ENCODE assay signal across 8 cellular contexts in the genomic region with DNA sequence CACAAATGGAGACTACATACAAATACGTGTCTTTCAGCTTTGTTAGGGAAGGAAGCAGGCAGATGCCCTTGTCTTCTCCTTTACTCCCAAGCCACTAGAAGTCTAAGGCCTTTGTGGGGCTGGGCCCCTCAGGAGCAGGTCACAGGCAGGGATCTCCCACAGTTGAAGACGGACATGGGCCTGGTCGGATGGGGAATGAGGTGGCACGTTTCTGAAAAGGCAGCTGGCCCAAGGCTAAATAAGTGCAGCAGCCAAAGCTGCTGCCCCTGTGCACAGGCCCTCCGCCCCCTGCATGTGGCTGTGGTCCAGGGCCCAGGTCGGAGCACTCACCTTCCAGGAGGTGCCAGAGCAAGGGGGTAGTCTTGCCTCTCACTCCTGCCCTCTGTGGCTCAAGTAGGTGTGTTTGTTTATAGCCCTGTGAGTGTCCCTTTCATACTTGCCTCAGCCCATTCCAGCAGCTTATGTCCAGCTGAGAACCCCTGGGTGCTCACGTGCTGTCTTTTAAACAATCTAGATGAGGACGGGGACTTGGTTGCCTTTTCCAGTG. TPM values are rescaled to one million over a fixed set of nuclear protein-coding genes. Genes with fewer than 3 reads are reported as not detected.
DNase-seq lines count a peak whose midpoint lies in the region; ATAC-seq and TF ChIP-seq lines count a peak whose summit lies in the region.

No MANE protein-coding gene starts in this region.

- 20 to 47% (median 28%) methylated on average over 7 to 8 of the region's 8 CpGs for WGBS in stomach, 5 donors

- H3K36me3 ChIP-seq in stomach: peaks cover 41 to 56% (median 53%) of the 10 kb centered on the region in 4 donors

- TF ChIP-seq POLR2A in stomach (IDR thresholded peaks at IDR 0.05): no peak

- no peaks in the 10 kb centered on the region for H3K27me3 ChIP-seq in stomach

- H3K27ac ChIP-seq in stomach: peak overlapping the region; percentile 6 to 100 (median 93)

- H3K4me3 Mint-ChIP-seq in immature natural killer cell: peak overlapping the region; percentile 93 to 99 (median 96)

- no peak for TF ChIP-seq CTCF in stomach (IDR thresholded peaks at IDR 0.05)

- no peaks in the 10 kb centered on the region for H3K9me3 ChIP-seq in stomach

- DNase-seq in HT-29 (ENCODE audit: low spot score): peak; percentile 13
- no peak for DNase-seq in activated naive CD4-positive, alpha-beta T cell treated with anti-CD3 and anti-CD28 coated beads, Interleukin-2, amount 50 U/mL, for 72 hours (ENCODE audit: low spot score in 2 of 2)
- DNase-seq in immature natural killer cell: no peak
- DNase-seq in stomach: no peak
- DNase-seq in HUDEP-2 (lab: John Stamatoyannopoulos, UW; ENCODE audit: unreplicated experiment in 76 of 76): no peak
- DNase-seq in NCI-H446 treated with DMSO at 0.1 percent for 48 hours (lab: John Stamatoyannopoulos, UW): no peak
- DNase-seq in stimulated activated CD4-positive, alpha-beta T cell treated with anti-CD3 and anti-CD28 coated beads, Interleukin-12 subunit alpha, Interleukin-12 subunit beta, amount 100 ng/mL, for 4 hours: no peak

- H3K4me3 ChIP-seq in stomach: peak overlapping the region; percentile 65 to 100 (median 90)

- H3K27me3 Mint-ChIP-seq in immature natural killer cell (ENCODE audit: low read depth in 3 of 3): peaks cover 26 to 41% (median 33%) of the 10 kb centered on the region in 3 donors

- TF ChIP-seq EP300 in stomach (IDR thresholded peaks at IDR 0.05): no peak

- peaks cover 62 to 88% (median 86%) of the 10 kb centered on the region in 4 donors for H3K4me1 ChIP-seq in stomach

- H3K36me3 Mint-ChIP-seq in activated naive CD4-positive, alpha-beta T cell treated with anti-CD3 and anti-CD28 coated beads, Interleukin-2, amount 50 U/mL, for 72 hours: peaks cover 19 to 24% of the 10 kb centered on the region in 2 donors
- peaks cover 3 to 18% (median 4%) of the 10 kb centered on the region in 3 donors for H3K36me3 Mint-ChIP-seq in immature natural killer cell

- peaks cover 55 to 62% of the 10 kb centered on the region in 2 donors for H3K4me1 Mint-ChIP-seq in immature natural killer cell

- intact Hi-C loops in stomach (cut with DNase I; ENCODE audit: low total_unique reads): no loop called here

- H3K9me3 Mint-ChIP-seq in activated naive CD4-positive, alpha-beta T cell treated with anti-CD3 and anti-CD28 coated beads, Interleukin-2, amount 50 U/mL, for 72 hours: no peaks in the 10 kb centered on the region
- no peaks in the 10 kb centered on the region for H3K9me3 Mint-ChIP-seq in immature natural killer cell

- ATAC-seq in activated naive CD4-positive, alpha-beta T cell treated with anti-CD3 and anti-CD28 coated beads, Interleukin-2, amount 50 U/mL, for 72 hours: no peak
- ATAC-seq in HG03280 (IDR thresholded peaks at IDR 0.05; ENCODE audit: unreplicated experiment): no peak

- H3K27ac Mint-ChIP-seq in activated naive CD4-positive, alpha-beta T cell treated with anti-CD3 and anti-CD28 coated beads, Interleukin-2, amount 50 U/mL, for 72 hours: peak overlapping the region; percentile 78 to 91
- H3K27ac Mint-ChIP-seq in immature natural killer cell: peak overlapping the region; percentile 95 to 100 (median 100)

RNA-seq across cellular contexts. Expression of a gene that starts 1.8 kb away (rescaled TPM):
- total RNA-seq in HT-29 (2014; rRNA removed; shearing (Covaris generic)): 1,334 and 1,661 TPM in 2 replicates
- 100 to 1,000 TPM; 120 to 163 TPM for total RNA-seq in activated naive CD4-positive, alpha-beta T cell treated with anti-CD3 and anti-CD28 coated beads, Interleukin-2, amount 50 U/mL, for 72 hours
- polyA plus RNA-seq in immature natural killer cell (100 to 1,000 TPM; 256 to 292 (median 268) TPM), stomach (100 to 1,000 TPM; 166 to 251 (median 213) TPM)
- 100 to 1,000 TPM; 163 to 693 (median 508) TPM for total RNA-seq in stomach

RNA-seq across cellular contexts. Expression of a gene that starts 15.9 kb away (rescaled TPM):
- 576 and 633 TPM in 2 replicates for total RNA-seq in HT-29 (2014; rRNA removed; shearing (Covaris generic))
- total RNA-seq in activated naive CD4-positive, alpha-beta T cell treated with anti-CD3 and anti-CD28 coated beads, Interleukin-2, amount 50 U/mL, for 72 hours: 10 to 100 TPM; 23.7 to 87.6 TPM
- polyA plus RNA-seq in immature natural killer cell: 10 to 100 TPM in 2 of 3 donors, 1 to 10 TPM in 1; 8.7 to 16.3 (median 15.0) TPM
- total RNA-seq in stomach: 100 to 1,000 TPM; 149 to 617 (median 206) TPM
- 100 to 1,000 TPM in 2 of 3 donors, 10 to 100 TPM in 1; 85.0 to 115 (median 101) TPM for polyA plus RNA-seq in stomach

RNA-seq across cellular contexts. Expression of a gene that starts 28.7 kb away (rescaled TPM):
- total RNA-seq in HT-29 (2014; rRNA removed; shearing (Covaris generic)): not detected in 2 replicates
- 1 to 10 TPM in 1 of 2 donors, under 1 TPM in 1; 0.52 to 1.1 TPM for total RNA-seq in activated naive CD4-positive, alpha-beta T cell treated with anti-CD3 and anti-CD28 coated beads, Interleukin-2, amount 50 U/mL, for 72 hours
- polyA plus RNA-seq in immature natural killer cell: 1 to 10 TPM; 2.3 to 5.8 (median 5.8) TPM
- total RNA-seq in stomach: 10 to 100 TPM in 2 of 5 donors, 1 to 10 TPM in 2, not detected in 1; 5.0 to 21.0 (median 13.3) TPM
- polyA plus RNA-seq in stomach: 1 to 10 TPM; 3.3 to 8.4 (median 8.2) TPM

RNA-seq across cellular contexts. Expression of a gene that starts 36.1 kb away (rescaled TPM):
- 21.1 and 24.7 TPM in 2 replicates for total RNA-seq in HT-29 (2014; rRNA removed; shearing (Covaris generic))
- 10 to 100 TPM; 15.0 to 25.1 TPM for total RNA-seq in activated naive CD4-positive, alpha-beta T cell treated with anti-CD3 and anti-CD28 coated beads, Interleukin-2, amount 50 U/mL, for 72 hours
- 1 to 10 TPM; 3.4 to 6.2 (median 4.2) TPM for polyA plus RNA-seq in immature natural killer cell
- total RNA-seq in stomach: 10 to 100 TPM in 4 of 5 donors, 1 to 10 TPM in 1; 8.0 to 46.0 (median 27.0) TPM
- polyA plus RNA-seq in stomach: 10 to 100 TPM; 15.1 to 31.1 (median 27.2) TPM
